ENCODE assay signal across 3 cellular contexts in the genomic region with DNA sequence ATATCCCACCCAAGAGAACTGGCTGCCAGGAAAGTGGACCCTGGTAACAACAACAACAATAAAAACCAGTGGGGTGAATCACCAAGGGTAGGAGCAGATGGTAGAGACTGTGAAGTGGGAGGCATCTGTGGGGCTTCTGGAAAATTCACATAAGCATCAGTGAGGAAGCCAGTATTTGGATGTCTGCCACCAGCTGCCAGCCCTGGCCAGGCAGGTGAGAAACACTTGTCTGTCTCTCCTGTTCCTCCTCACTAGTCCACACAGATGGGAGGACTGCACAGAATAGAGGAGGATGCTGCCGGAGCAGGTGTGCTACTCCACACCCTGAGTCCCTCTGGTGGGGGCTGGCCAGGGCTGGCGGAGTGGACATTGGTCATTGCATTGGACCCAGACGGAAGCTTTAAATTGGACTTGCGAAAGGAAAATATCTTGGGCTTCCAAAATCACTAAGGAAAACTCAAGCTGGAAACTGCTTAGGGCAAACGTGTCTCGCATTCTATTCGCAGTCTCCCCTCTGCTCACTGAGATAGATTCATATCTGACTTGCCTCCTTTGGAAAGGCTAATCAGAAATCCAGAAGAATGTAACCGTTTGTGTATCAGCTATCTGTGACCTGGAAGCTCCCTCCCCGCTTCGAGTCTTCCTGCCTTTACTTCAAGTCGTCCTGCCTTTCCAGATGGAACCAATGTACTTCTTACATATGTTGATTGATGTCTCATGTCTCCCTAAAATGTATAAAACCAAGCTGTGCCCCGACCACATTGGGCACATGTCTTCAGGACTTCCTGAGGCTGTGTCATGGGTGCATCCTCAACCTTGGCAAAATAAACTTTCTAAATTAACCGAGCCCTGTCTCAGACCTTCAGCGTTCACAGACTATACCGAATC.
TF ChIP-seq lines count a peak whose summit lies in the region.

No MANE protein-coding gene starts in this region.

TF ChIP-seq in HepG2, 621 proteins besides CTCF, POLR2A, EP300 and RAD21:
- TF ChIP-seq ZNF644 (CRISPR knock-in tag; IDR thresholded peaks at IDR 0.05; ENCODE audit: low read depth) (no peak), ZNF10 (CRISPR knock-in tag; IDR thresholded peaks at IDR 0.05; ENCODE audit: borderline replicate concordance, low read depth) (no peak), ZNF263 (CRISPR knock-in tag; IDR thresholded peaks at IDR 0.05) (peak; percentile 63; the same call in 1 of the 2 replicates), ZNF781 (CRISPR knock-in tag; IDR thresholded peaks at IDR 0.05; ENCODE audit: borderline replicate concordance, not compliant biosample characterization) (no peak), ZNF709 (CRISPR knock-in tag; IDR thresholded peaks at IDR 0.05) (no peak), ZNF891 (CRISPR knock-in tag; IDR thresholded peaks at IDR 0.05) (no peak), ZMYM2 (CRISPR knock-in tag; IDR thresholded peaks at IDR 0.05) (no peak), CCDC6 (CRISPR knock-in tag; IDR thresholded peaks at IDR 0.05) (no peak), RARA (CRISPR knock-in tag; IDR thresholded peaks at IDR 0.05) (no peak)
- TF ChIP-seq, protein P1, sequence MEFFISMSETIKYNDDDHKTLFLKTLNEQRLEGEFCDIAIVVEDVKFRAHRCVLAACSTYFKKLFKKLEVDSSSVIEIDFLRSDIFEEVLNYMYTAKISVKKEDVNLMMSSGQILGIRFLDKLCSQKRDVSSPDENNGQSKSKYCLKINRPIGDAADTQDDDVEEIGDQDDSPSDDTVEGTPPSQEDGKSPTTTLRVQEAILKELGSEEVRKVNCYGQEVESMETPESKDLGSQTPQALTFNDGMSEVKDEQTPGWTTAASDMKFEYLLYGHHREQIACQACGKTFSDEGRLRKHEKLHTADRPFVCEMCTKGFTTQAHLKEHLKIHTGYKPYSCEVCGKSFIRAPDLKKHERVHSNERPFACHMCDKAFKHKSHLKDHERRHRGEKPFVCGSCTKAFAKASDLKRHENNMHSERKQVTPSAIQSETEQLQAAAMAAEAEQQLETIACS (CRISPR knock-in tag; IDR thresholded peaks at IDR 0.05), result no peak
- TF ChIP-seq, protein P2, sequence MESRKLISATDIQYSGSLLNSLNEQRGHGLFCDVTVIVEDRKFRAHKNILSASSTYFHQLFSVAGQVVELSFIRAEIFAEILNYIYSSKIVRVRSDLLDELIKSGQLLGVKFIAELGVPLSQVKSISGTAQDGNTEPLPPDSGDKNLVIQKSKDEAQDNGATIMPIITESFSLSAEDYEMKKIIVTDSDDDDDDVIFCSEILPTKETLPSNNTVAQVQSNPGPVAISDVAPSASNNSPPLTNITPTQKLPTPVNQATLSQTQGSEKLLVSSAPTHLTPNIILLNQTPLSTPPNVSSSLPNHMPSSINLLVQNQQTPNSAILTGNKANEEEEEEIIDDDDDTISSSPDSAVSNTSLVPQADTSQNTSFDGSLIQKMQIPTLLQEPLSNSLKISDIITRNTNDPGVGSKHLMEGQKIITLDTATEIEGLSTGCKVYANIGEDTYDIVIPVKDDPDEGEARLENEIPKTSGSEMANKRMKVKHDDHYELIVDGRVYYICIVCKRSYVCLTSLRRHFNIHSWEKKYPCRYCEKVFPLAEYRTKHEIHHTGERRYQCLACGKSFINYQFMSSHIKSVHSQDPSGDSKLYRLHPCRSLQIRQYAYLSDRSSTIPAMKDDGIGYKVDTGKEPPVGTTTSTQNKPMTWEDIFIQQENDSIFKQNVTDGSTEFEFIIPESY (CRISPR knock-in tag; IDR thresholded peaks at IDR 0.05), result 0 out of 2 replicates have a peak, but pooled peaks have one; percentile 31

TF ChIP-seq in GM12878, 131 proteins besides CTCF, POLR2A, EP300 and RAD21:
- TF ChIP-seq ZSCAN29 (IDR thresholded peaks at IDR 0.05) (no peak), PAX8 (IDR thresholded peaks at IDR 0.05) (peak; percentile 48; the same call in 1 of the 2 replicates), HCFC1 (IDR thresholded peaks at IDR 0.05; ENCODE audit: low read length) (no peak)
- TF ChIP-seq, protein P3, sequence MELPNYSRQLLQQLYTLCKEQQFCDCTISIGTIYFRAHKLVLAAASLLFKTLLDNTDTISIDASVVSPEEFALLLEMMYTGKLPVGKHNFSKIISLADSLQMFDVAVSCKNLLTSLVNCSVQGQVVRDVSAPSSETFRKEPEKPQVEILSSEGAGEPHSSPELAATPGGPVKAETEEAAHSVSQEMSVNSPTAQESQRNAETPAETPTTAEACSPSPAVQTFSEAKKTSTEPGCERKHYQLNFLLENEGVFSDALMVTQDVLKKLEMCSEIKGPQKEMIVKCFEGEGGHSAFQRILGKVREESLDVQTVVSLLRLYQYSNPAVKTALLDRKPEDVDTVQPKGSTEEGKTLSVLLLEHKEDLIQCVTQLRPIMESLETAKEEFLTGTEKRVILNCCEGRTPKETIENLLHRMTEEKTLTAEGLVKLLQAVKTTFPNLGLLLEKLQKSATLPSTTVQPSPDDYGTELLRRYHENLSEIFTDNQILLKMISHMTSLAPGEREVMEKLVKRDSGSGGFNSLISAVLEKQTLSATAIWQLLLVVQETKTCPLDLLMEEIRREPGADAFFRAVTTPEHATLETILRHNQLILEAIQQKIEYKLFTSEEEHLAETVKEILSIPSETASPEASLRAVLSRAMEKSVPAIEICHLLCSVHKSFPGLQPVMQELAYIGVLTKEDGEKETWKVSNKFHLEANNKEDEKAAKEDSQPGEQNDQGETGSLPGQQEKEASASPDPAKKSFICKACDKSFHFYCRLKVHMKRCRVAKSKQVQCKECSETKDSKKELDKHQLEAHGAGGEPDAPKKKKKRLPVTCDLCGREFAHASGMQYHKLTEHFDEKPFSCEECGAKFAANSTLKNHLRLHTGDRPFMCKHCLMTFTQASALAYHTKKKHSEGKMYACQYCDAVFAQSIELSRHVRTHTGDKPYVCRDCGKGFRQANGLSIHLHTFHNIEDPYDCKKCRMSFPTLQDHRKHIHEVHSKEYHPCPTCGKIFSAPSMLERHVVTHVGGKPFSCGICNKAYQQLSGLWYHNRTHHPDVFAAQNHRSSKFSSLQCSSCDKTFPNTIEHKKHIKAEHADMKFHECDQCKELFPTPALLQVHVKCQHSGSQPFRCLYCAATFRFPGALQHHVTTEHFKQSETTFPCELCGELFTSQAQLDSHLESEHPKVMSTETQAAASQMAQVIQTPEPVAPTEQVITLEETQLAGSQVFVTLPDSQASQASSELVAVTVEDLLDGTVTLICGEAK (IDR thresholded peaks at IDR 0.05; ENCODE audit: borderline replicate concordance), result 0 out of 2 replicates have a peak, but pooled peaks have one; percentile 30
TF ChIP-seq in GM12878: peak in this region for 2.

TF ChIP-seq in GM12891, 5 proteins besides CTCF, POLR2A, EP300 and RAD21:
- TF ChIP-seq PAX5 (IDR thresholded peaks at IDR 0.05; ENCODE audit: insufficient read depth, low read length, severe bottlenecking) (no peak), SPI1 (IDR thresholded peaks at IDR 0.05; ENCODE audit: low read depth, low read length) (no peak), POU2F2 (IDR thresholded peaks at IDR 0.05; ENCODE audit: low read depth, low read length) (no peak), POLR2AphosphoS5 (IDR thresholded peaks at IDR 0.05; ENCODE audit: low read depth, low read length) (no peak), TAF1 (IDR thresholded peaks at IDR 0.05; ENCODE audit: low read depth, low read length) (no peak)
